In genomic region chr11:64183890-64184289, GRCh38 we compare ENCODE assay signal across 10 cellular contexts. TPM values are rescaled to one million over a fixed set of nuclear protein-coding genes. Genes with fewer than 3 reads are reported as not detected.
DNase-seq lines count a peak whose midpoint lies in the region; ATAC-seq and TF ChIP-seq lines count a peak whose summit lies in the region.
"Had no signal": no experiment of that assay in that cellular context is flagged by ENCODE, and none has a peak within 500 bp of the region (broad histone marks: within the 10 kb centered on the region; RNA-seq: fewer than 3 reads in every experiment).

No MANE protein-coding gene starts in this region.

- no peak overlapping the region for H3K4me3 ChIP-seq in right atrium auricular region
- peak overlapping the region; percentile 83 to 90; a peak in 3 of 4 replicates for H3K4me3 ChIP-seq in Panc1 (ENCODE audit: low read depth in 2 of 2, low read length in 2 of 2)
- no peak overlapping the region for H3K4me3 ChIP-seq in hepatocyte
- H3K4me3 ChIP-seq in tibial artery, result no peak overlapping the region
- no peak overlapping the region for H3K4me3 ChIP-seq in stomach

- no peak for TF ChIP-seq CTCF in right atrium auricular region (IDR thresholded peaks at IDR 0.05)
- TF ChIP-seq CTCF in Panc1 (IDR thresholded peaks at IDR 0.05), result no peak
- TF ChIP-seq CTCF in hepatocyte (IDR thresholded peaks at IDR 0.05; ENCODE audit: poor library complexity), result no peak
- no peak for TF ChIP-seq CTCF in tibial artery (IDR thresholded peaks at IDR 0.05)
- no peak for TF ChIP-seq CTCF in stomach (IDR thresholded peaks at IDR 0.05)

- H3K36me3 ChIP-seq in right atrium auricular region (peaks cover 4% of the 10 kb centered on the region), Panc1 (ENCODE audit: control insufficient read depth, insufficient read depth, low read length) (no peaks in the 10 kb centered on the region), hepatocyte (replicated peaks; ENCODE audit: insufficient read depth, low read depth) (no peaks in the 10 kb centered on the region), tibial artery (no peaks in the 10 kb centered on the region), stomach (peaks cover 0 to 5% (median 0%) of the 10 kb centered on the region in 4 donors)

- DNase-seq in right atrium auricular region (ENCODE audit: low spot score) (no peak), left ventricle myocardium superior (no peak), Panc1 (ENCODE audit: low read depth, low spot score) (no peak), hepatocyte (ENCODE audit: low spot score) (no peak), tibial artery (no peak), stomach (no peak), ecto neural progenitor cell (ENCODE audit: low spot score) (no peak)
- DNase-seq in stimulated activated CD4-positive, alpha-beta T cell treated with anti-CD3 and anti-CD28 coated beads, Interleukin-15, amount 100 ng/mL, for 24 hours, result no peak

- intact Hi-C loops in left ventricle myocardium superior (cut with micrococcal nuclease) (no loop called here), Panc1 (cut with micrococcal nuclease; ENCODE audit: unreplicated experiment) (no loop called here), tibial artery (cut with DNase I; ENCODE audit: low total_unique reads) (no loop called here), stomach (cut with DNase I; ENCODE audit: low total_unique reads) (no loop called here)

- H3K9me3 ChIP-seq in right atrium auricular region (no peaks in the 10 kb centered on the region), Panc1 (ENCODE audit: control insufficient read depth, insufficient read depth, low read depth, low read length) (peaks cover 7% of the 10 kb centered on the region; the same call in 1 of the 2 replicates), hepatocyte (ENCODE audit: low read depth) (no peaks in the 10 kb centered on the region), tibial artery (no peaks in the 10 kb centered on the region), stomach (no peaks in the 10 kb centered on the region)

- in situ Hi-C loops in Panc1 (cut with HindIII; ENCODE audit: low pct_unique_long_range_greater_than_20kb, low sequenced_read_pairs), result no loop called here

- H3K9me2 ChIP-seq in hepatocyte (replicated peaks; ENCODE audit: insufficient read depth), result no peaks in the 10 kb centered on the region

- peak overlapping the region; percentile 83 for H3K4me2 ChIP-seq in hepatocyte

- 93% methylated on average over 6 of the region's 7 CpGs for WGBS in hepatocyte (ENCODE audit: low lambda C conversion rate, missing lambda C conversion rate)
- 86 to 93% (median 90%) methylated on average over 5 to 7 of the region's 7 CpGs for WGBS in stomach, 5 donors

- TF ChIP-seq EP300 in stomach (IDR thresholded peaks at IDR 0.05), result no peak

- no TSS peak for BruUV-seq in Panc1 (replicated peaks; lab: Mats Ljungman, UMichigan)

- POLR2A ChIA-PET in Panc1 (lab: Charles Lee), result no interaction called here

- H3K4me1 ChIP-seq in right atrium auricular region, result peaks cover 0 to 55% of the 10 kb centered on the region in 2 donors
- H3K4me1 ChIP-seq in Panc1 (ENCODE audit: control insufficient read depth, insufficient read depth, low read length), result peaks cover 37% of the 10 kb centered on the region
- H3K4me1 ChIP-seq in hepatocyte (ENCODE audit: insufficient read depth), result peaks cover 30% of the 10 kb centered on the region
- peaks cover 0 to 44% (median 33%) of the 10 kb centered on the region in 4 donors for H3K4me1 ChIP-seq in tibial artery
- H3K4me1 ChIP-seq in stomach, result peaks cover 38 to 48% (median 46%) of the 10 kb centered on the region in 4 donors

- H3K27ac ChIP-seq in right atrium auricular region (peak overlapping the region; percentile 6 to 94), Panc1 (ENCODE audit: low read length) (peak overlapping the region; percentile 98), hepatocyte (peak overlapping the region; percentile 80), tibial artery (peak overlapping the region; percentile 87 to 89), stomach (peak overlapping the region in 1 of 5 donors; percentile 92)
- H3K27ac ChIP-seq: C4-2B, VCaP had no signal

- no peak overlapping the region for H2AFZ ChIP-seq in hepatocyte

- ATAC-seq in left ventricle myocardium superior (no peak), Panc1 (no peak)

- no peak for TF ChIP-seq POLR2A in stomach (IDR thresholded peaks at IDR 0.05)

- H3K27me3 ChIP-seq in right atrium auricular region (no peaks in the 10 kb centered on the region), Panc1 (ENCODE audit: control insufficient read depth, insufficient read depth, low read length) (no peaks in the 10 kb centered on the region), hepatocyte (no peaks in the 10 kb centered on the region), tibial artery (no peaks in the 10 kb centered on the region), stomach (no peaks in the 10 kb centered on the region)

- CTCF ChIA-PET in Panc1 (lab: Charles Lee), result no interaction called here

- H4K20me1 ChIP-seq in hepatocyte (ENCODE audit: insufficient read depth, poor library complexity, severe bottlenecking), result peaks cover 7% of the 10 kb centered on the region

- peaks cover 18% of the 10 kb centered on the region for H3K79me2 ChIP-seq in hepatocyte

RNA-seq across cellular contexts. Expression of gene STIP1, which starts 2.1 kb away (rescaled TPM):
- total RNA-seq in right atrium auricular region (100 to 1,000 TPM in 1 of 2 donors, 10 to 100 TPM in 1; 88.9 to 114 TPM), left ventricle myocardium superior (127 TPM), Panc1 (2021; ENCODE audit: unreplicated experiment) (344 TPM), hepatocyte (113 and 122 TPM in 2 replicates), stomach (100 to 1,000 TPM in 1 of 5 donors, 10 to 100 TPM in 4; 27.4 to 259 (median 68.1) TPM)
- polyA plus RNA-seq in Panc1 (2012; ENCODE audit: insufficient read length), result 434 TPM
- polyA plus RNA-seq in hepatocyte (115 and 131 TPM in 2 replicates), stomach (10 to 100 TPM; 51.5 to 56.2 (median 53.2) TPM)

RNA-seq across cellular contexts. Expression of gene MACROD1, which starts 18.0 kb away (rescaled TPM):
- total RNA-seq in right atrium auricular region (10 to 100 TPM; 50.7 to 59.0 TPM), left ventricle myocardium superior (139 TPM), Panc1 (2021; ENCODE audit: unreplicated experiment) (16.8 TPM), hepatocyte (12.3 and 21.2 TPM in 2 replicates), stomach (10 to 100 TPM; 18.0 to 52.1 (median 41.2) TPM)
- polyA plus RNA-seq in Panc1 (2012; ENCODE audit: insufficient read length), result 40.6 TPM
- polyA plus RNA-seq in hepatocyte (29.8 and 40.0 TPM in 2 replicates), stomach (100 to 1,000 TPM in 2 of 3 donors, 10 to 100 TPM in 1; 59.1 to 283 (median 156) TPM)

RNA-seq across cellular contexts. Expression of gene FERMT3, which starts 22.6 kb away (rescaled TPM):
- total RNA-seq in right atrium auricular region (10 to 100 TPM in 1 of 2 donors, 1 to 10 TPM in 1; 6.3 to 19.4 TPM), left ventricle myocardium superior (6.9 TPM), Panc1 (2021; ENCODE audit: unreplicated experiment) (2.9 TPM), hepatocyte (0.44 and 1.6 TPM in 2 replicates), stomach (10 to 100 TPM; 11.9 to 30.3 (median 17.9) TPM)
- 2.1 TPM for polyA plus RNA-seq in Panc1 (2012; ENCODE audit: insufficient read length)
- polyA plus RNA-seq in hepatocyte (2.0 TPM in 1 of 2 replicates, not detected in the other), stomach (10 to 100 TPM; 12.4 to 31.9 (median 19.5) TPM)

RNA-seq across cellular contexts. Expression of gene TRPT1, which starts 42.1 kb away (rescaled TPM):
- total RNA-seq in right atrium auricular region (10 to 100 TPM; 86.0 to 95.8 TPM), left ventricle myocardium superior (84.9 TPM), Panc1 (2021; ENCODE audit: unreplicated experiment) (66.1 TPM), hepatocyte (26.3 and 52.8 TPM in 2 replicates), stomach (100 to 1,000 TPM in 2 of 5 donors, 10 to 100 TPM in 3; 15.2 to 425 (median 63.8) TPM)
- polyA plus RNA-seq in Panc1 (2012; ENCODE audit: insufficient read length), result 91.3 TPM
- polyA plus RNA-seq in hepatocyte (55.5 and 56.0 TPM in 2 replicates), stomach (10 to 100 TPM; 75.8 to 83.5 (median 79.7) TPM)

RNA-seq across cellular contexts. Expression of gene NUDT22, which starts 42.2 kb away (rescaled TPM):
- total RNA-seq in right atrium auricular region (10 to 100 TPM; 73.3 to 95.6 TPM), left ventricle myocardium superior (73.9 TPM), Panc1 (2021; ENCODE audit: unreplicated experiment) (98.8 TPM), hepatocyte (42.9 and 49.5 TPM in 2 replicates), stomach (100 to 1,000 TPM in 4 of 5 donors, 10 to 100 TPM in 1; 35.1 to 363 (median 124) TPM)
- polyA plus RNA-seq in Panc1 (2012; ENCODE audit: insufficient read length), result 97.3 TPM
- polyA plus RNA-seq in hepatocyte (66.6 and 70.4 TPM in 2 replicates), stomach (100 to 1,000 TPM in 1 of 3 donors, 10 to 100 TPM in 2; 62.4 to 143 (median 76.2) TPM)

Comparison
In these comparisons a context has a peak if more than half of its experiments do, and no peak if none do; other contexts are left out.
1. H3K4me3 ChIP-seq: peak in Panc1 (2 of 2); none in right atrium auricular region (0 of 2), hepatocyte (single experiment), tibial artery (0 of 2) and stomach (0 of 4).